ENCODE assay signal across 1 cellular context in the genomic region with DNA sequence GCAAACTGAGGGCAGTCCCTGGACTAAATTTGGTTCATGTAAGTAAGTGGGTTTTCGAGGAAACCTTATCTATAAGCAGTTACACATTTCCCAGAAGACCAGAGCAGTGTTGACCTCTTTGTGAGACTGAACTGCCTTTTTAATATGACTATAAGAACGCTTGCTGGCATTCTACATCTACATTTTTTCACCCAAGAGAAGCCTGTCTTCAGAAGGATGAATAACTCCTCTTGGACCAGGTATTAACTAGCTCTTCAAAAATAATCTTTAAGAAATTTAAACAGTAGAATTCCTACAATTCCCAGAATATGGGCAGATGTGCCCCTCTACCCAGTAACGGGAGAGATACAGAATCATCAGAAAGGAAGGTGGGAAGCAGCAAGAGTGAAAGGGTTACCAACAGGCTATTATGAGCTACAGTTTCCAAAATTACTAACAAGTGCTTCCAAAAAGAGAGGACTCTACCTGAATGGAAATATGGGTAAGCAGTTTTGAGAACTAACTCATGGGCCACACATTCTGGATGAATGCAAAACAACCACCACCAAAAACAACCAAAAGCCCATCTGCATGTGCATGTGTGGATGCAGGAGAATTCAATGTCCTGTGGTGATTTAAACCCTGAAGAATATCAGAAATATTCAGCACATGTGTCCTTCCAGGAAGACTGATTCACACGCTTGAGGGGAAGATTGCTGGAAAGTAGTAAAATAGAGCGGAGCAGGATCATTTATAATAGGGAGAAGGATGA.
TF ChIP-seq lines count a peak whose summit lies in the region.

No MANE protein-coding gene starts in this region.

TF ChIP-seq in H1, 55 proteins besides CTCF, POLR2A, EP300 and RAD21:
- no peak for TF ChIP-seq CHD2 (IDR thresholded peaks at IDR 0.05; ENCODE audit: low read length)
- TF ChIP-seq POLR2AphosphoS5 (IDR thresholded peaks at IDR 0.05; ENCODE audit: low read depth, low read length), result no peak
- no peak for TF ChIP-seq SP4 (IDR thresholded peaks at IDR 0.05; ENCODE audit: low read length)
- TF ChIP-seq PHF8 (conservative IDR thresholded peaks at IDR 0.05; ENCODE audit: low read depth, low read length), result no peak
- TF ChIP-seq CEBPB (IDR thresholded peaks at IDR 0.05; ENCODE audit: low read depth, low read length), result no peak
- no peak for TF ChIP-seq SIN3A (conservative IDR thresholded peaks at IDR 0.05 in 1 of 2, IDR thresholded peaks at IDR 0.05 in 1 of 2; ENCODE audit: low read depth in 1 of 2, low read length in 2 of 2)
- TF ChIP-seq BRCA1 (IDR thresholded peaks at IDR 0.05; ENCODE audit: low read depth, low read length), result no peak
- TF ChIP-seq, protein P1, sequence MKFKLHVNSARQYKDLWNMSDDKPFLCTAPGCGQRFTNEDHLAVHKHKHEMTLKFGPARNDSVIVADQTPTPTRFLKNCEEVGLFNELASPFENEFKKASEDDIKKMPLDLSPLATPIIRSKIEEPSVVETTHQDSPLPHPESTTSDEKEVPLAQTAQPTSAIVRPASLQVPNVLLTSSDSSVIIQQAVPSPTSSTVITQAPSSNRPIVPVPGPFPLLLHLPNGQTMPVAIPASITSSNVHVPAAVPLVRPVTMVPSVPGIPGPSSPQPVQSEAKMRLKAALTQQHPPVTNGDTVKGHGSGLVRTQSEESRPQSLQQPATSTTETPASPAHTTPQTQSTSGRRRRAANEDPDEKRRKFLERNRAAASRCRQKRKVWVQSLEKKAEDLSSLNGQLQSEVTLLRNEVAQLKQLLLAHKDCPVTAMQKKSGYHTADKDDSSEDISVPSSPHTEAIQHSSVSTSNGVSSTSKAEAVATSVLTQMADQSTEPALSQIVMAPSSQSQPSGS (IDR thresholded peaks at IDR 0.05; ENCODE audit: low read length), result no peak
- no peak for TF ChIP-seq JUND (IDR thresholded peaks at IDR 0.05; ENCODE audit: low read length)
- TF ChIP-seq JUN (IDR thresholded peaks at IDR 0.05; ENCODE audit: low read depth, low read length), result no peak
